ENCODE assay signal across 9 cellular contexts in the genomic region with DNA sequence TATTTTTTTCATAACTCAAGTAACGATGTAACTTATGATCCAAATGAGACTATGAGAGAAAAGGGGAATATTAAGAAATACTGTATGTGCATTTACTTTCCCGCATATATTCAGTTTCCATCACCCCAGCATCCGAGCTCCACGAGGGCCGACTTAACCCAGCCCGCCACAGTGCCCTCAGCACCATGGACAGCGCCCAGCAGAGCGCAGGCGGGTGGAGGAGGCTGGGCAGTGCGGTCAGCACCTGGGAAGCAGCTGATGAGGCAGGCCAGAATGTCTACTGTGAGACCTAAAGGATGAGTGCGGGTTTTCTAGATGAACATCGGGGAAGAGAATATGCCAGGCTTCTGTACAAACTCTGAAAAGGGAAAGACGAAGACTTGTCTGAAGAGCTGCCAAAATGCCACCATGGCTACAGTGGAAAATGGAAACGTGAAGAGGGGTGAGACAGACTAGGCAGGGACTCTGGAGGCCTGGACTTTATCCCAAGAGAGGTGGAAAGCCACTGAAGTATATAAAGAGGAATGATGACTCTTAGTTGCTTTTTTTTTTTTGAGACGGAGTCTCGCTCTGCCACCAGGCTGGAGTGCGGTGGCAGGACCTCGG. TPM values are rescaled to one million over a fixed set of nuclear protein-coding genes. Genes with fewer than 3 reads are reported as not detected.
DNase-seq lines count a peak whose midpoint lies in the region; ATAC-seq, FAIRE-seq and TF ChIP-seq lines count a peak whose summit lies in the region.
"Had no signal": no experiment of that assay in that cellular context is flagged by ENCODE, and none has a peak within 500 bp of the region (broad histone marks: within the 10 kb centered on the region; RNA-seq: fewer than 3 reads in every experiment).

No MANE protein-coding gene starts in this region.

- no peak for FAIRE-seq in GM12891 (lab: Jason Lieb, UNC)

- no peak overlapping the region for H3K27ac ChIP-seq in gastrocnemius medialis
- H3K27ac ChIP-seq: 22Rv1 had no signal

- peaks cover 0 to 7% (median 0%) of the 10 kb centered on the region in 3 donors for H3K27me3 ChIP-seq in gastrocnemius medialis

- no peak overlapping the region for H3K4me3 Mint-ChIP-seq in activated CD4-positive, alpha-beta memory T cell treated with anti-CD3 and anti-CD28 coated beads, Interleukin-2, amount 10 ng/mL, durations not matched to agents 7 days and 5 days

- ATAC-seq in gastrocnemius medialis (no peak), GM18520 (IDR thresholded peaks at IDR 0.05; ENCODE audit: unreplicated experiment) (no peak)

- CTCF ChIA-PET in activated CD4-positive, alpha-beta memory T cell treated with anti-CD3 and anti-CD28 coated beads, Interleukin-2, amount 10 ng/mL, durations not matched to agents 7 days and 5 days (lab: Charles Lee): interaction anchor here (1.1 kb wide), 1 partner anchor 56 kb away, joined by 3 read pairs; no protein-coding TSS in a partner anchor

- no peaks in the 10 kb centered on the region for H3K4me1 ChIP-seq in gastrocnemius medialis

- no peak for TF ChIP-seq CTCF in fibroblast of pulmonary artery (IDR thresholded peaks at IDR 0.05; ENCODE audit: low read length, missing control alignments)
- TF ChIP-seq CTCF in gastrocnemius medialis (IDR thresholded peaks at IDR 0.05 in 4 of 5, conservative IDR thresholded peaks at IDR 0.05 in 1 of 5): no peak

- POLR2A ChIA-PET in activated CD4-positive, alpha-beta memory T cell treated with anti-CD3 and anti-CD28 coated beads, Interleukin-2, amount 10 ng/mL, durations not matched to agents 7 days and 5 days (lab: Charles Lee): no interaction called here

- no peaks in the 10 kb centered on the region for H3K9me3 ChIP-seq in gastrocnemius medialis

- H3K27me3 Mint-ChIP-seq in activated CD4-positive, alpha-beta memory T cell treated with anti-CD3 and anti-CD28 coated beads, Interleukin-2, amount 10 ng/mL, durations not matched to agents 7 days and 5 days: peaks cover 27% of the 10 kb centered on the region

- H3K4me3 ChIP-seq in fibroblast of pulmonary artery (replicated peaks; ENCODE audit: low read depth, low read length) (no peak overlapping the region), gastrocnemius medialis (no peak overlapping the region)

- no peaks in the 10 kb centered on the region for H3K36me3 Mint-ChIP-seq in activated CD4-positive, alpha-beta memory T cell treated with anti-CD3 and anti-CD28 coated beads, Interleukin-2, amount 10 ng/mL, durations not matched to agents 7 days and 5 days (ENCODE audit: low read depth)

- no peaks in the 10 kb centered on the region for H3K4me1 Mint-ChIP-seq in activated CD4-positive, alpha-beta memory T cell treated with anti-CD3 and anti-CD28 coated beads, Interleukin-2, amount 10 ng/mL, durations not matched to agents 7 days and 5 days

- no peaks in the 10 kb centered on the region for H3K36me3 ChIP-seq in gastrocnemius medialis

- no peak overlapping the region for H3K27ac Mint-ChIP-seq in activated CD4-positive, alpha-beta memory T cell treated with anti-CD3 and anti-CD28 coated beads, Interleukin-2, amount 10 ng/mL, durations not matched to agents 7 days and 5 days

- in situ Hi-C loops in gastrocnemius medialis (cut with MboI; ENCODE audit: low sequenced_read_pairs in 4 of 4): no loop called here

- no peaks in the 10 kb centered on the region for H3K9me3 Mint-ChIP-seq in activated CD4-positive, alpha-beta memory T cell treated with anti-CD3 and anti-CD28 coated beads, Interleukin-2, amount 10 ng/mL, durations not matched to agents 7 days and 5 days

- TF ChIP-seq POLR2A in gastrocnemius medialis (IDR thresholded peaks at IDR 0.05) (no peak), GM12891 (IDR thresholded peaks at IDR 0.05; ENCODE audit: low read depth, low read length) (no peak)

- intact Hi-C loops in gastrocnemius medialis (cut with DNase I; ENCODE audit: low total_unique reads): no loop called here

- DNase-seq in DMS53 (lab: John Stamatoyannopoulos, UW) (peak; percentile 18), DMS53 treated with DMSO at 0.1 percent for 48 hours (lab: John Stamatoyannopoulos, UW; ENCODE audit: unreplicated experiment) (no peak), fibroblast of pulmonary artery (ENCODE audit: low read depth) (peak; percentile 69), non-pigmented ciliary epithelial cell (ENCODE audit: low read depth) (peak; percentile 8), gastrocnemius medialis (no peak), GM12891 (ENCODE audit: insufficient read length, low spot score) (no peak)
- peak; percentile 57 for DNase-seq in activated CD4-positive, alpha-beta memory T cell treated with anti-CD3 and anti-CD28 coated beads, Interleukin-2, amount 10 ng/mL, durations not matched to agents 7 days and 5 days

TF ChIP-seq in GM12891, 5 proteins besides CTCF, POLR2A, EP300 and RAD21:
- no peak for TF ChIP-seq TAF1 (IDR thresholded peaks at IDR 0.05; ENCODE audit: low read depth, low read length)
- TF ChIP-seq SPI1 (IDR thresholded peaks at IDR 0.05; ENCODE audit: low read depth, low read length): no peak
- TF ChIP-seq PAX5 (IDR thresholded peaks at IDR 0.05; ENCODE audit: insufficient read depth, low read length, severe bottlenecking): no peak
- TF ChIP-seq POLR2AphosphoS5 (IDR thresholded peaks at IDR 0.05; ENCODE audit: low read depth, low read length): no peak
- TF ChIP-seq POU2F2 (IDR thresholded peaks at IDR 0.05; ENCODE audit: low read depth, low read length): no peak

RNA-seq across cellular contexts. Expression of a gene that starts 34.5 kb away (rescaled TPM):
- total RNA-seq in activated CD4-positive, alpha-beta memory T cell treated with anti-CD3 and anti-CD28 coated beads, Interleukin-2, amount 10 ng/mL, durations not matched to agents 7 days and 5 days: 10 to 100 TPM; 22.6 to 23.4 TPM
- 10 to 100 TPM; 11.6 to 20.3 (median 13.9) TPM for total RNA-seq in gastrocnemius medialis
- polyA plus RNA-seq in GM12891 (2012; ENCODE audit: low read depth, missing spikeins): 21.7 TPM

RNA-seq across cellular contexts. Expression of a gene that starts 47.7 kb away (rescaled TPM):
- 1 to 10 TPM; 5.9 to 7.3 TPM for total RNA-seq in activated CD4-positive, alpha-beta memory T cell treated with anti-CD3 and anti-CD28 coated beads, Interleukin-2, amount 10 ng/mL, durations not matched to agents 7 days and 5 days
- total RNA-seq in gastrocnemius medialis: under 1 TPM; 0.15 to 0.61 (median 0.19) TPM
- polyA plus RNA-seq in GM12891 (2012; ENCODE audit: low read depth, missing spikeins): 0.21 TPM

Comparison
In these comparisons a context has a peak if more than half of its experiments do, and no peak if none do; other contexts are left out.
1. DNase-seq: peak in DMS53 (single experiment), activated CD4-positive, alpha-beta memory T cell treated with anti-CD3 and anti-CD28 coated beads, Interleukin-2, amount 10 ng/mL, durations not matched to agents 7 days and 5 days (single experiment), fibroblast of pulmonary artery (single experiment) and non-pigmented ciliary epithelial cell (single experiment); none in DMS53 treated with DMSO at 0.1 percent for 48 hours (single experiment), gastrocnemius medialis (0 of 2) and GM12891 (single experiment).
2. RNA of a gene that starts 47.7 kb away (total RNA-seq): 5.9 to 7.3 TPM in activated CD4-positive, alpha-beta memory T cell treated with anti-CD3 and anti-CD28 coated beads, Interleukin-2, amount 10 ng/mL, durations not matched to agents 7 days and 5 days; 0.15 to 0.61 TPM in gastrocnemius medialis; every median in the first group is over 4 times any median in the second.